In genomic region chr3:188510366-188510765, GRCh38 we compare ENCODE assay signal across 14 cellular contexts.
DNase-seq lines count a peak whose midpoint lies in the region; ATAC-seq and TF ChIP-seq lines count a peak whose summit lies in the region.
"Had no signal": no experiment of that assay in that cellular context is flagged by ENCODE, and none has a peak within 500 bp of the region (broad histone marks: within the 10 kb centered on the region; RNA-seq: fewer than 3 reads in every experiment).

No MANE protein-coding gene starts in this region.

- 31 to 36% methylated on average over 3 of the region's 3 CpGs for WGBS in gastroesophageal sphincter (ENCODE audit: low coverage in 1 of 2), 2 donors

- no peak overlapping the region for H3K4me3 ChIP-seq in adipocyte (ENCODE audit: low read length)
- H3K4me3 ChIP-seq in gastroesophageal sphincter = no peak overlapping the region
- no peak overlapping the region for H3K4me3 ChIP-seq in skeletal muscle cell (ENCODE audit: low read depth, low read length)

- H3K4me1 Mint-ChIP-seq in T-helper 17 cell = peaks cover 5% of the 10 kb centered on the region

- no peak overlapping the region for H3K4me3 Mint-ChIP-seq in T-helper 17 cell
- H3K4me3 Mint-ChIP-seq: activated CD4-positive, alpha-beta memory T cell treated with anti-CD3 and anti-CD28 coated beads for 36 hours had no signal

- H3K27me3 ChIP-seq in adipocyte (replicated peaks; ENCODE audit: control insufficient read depth, insufficient read depth, low read length) (no peaks in the 10 kb centered on the region), gastroesophageal sphincter (no peaks in the 10 kb centered on the region)

- no peak for TF ChIP-seq CTCF in gastroesophageal sphincter (IDR thresholded peaks at IDR 0.05)

- no peak overlapping the region for H3K27ac Mint-ChIP-seq in T-helper 17 cell
- H3K27ac Mint-ChIP-seq: activated CD4-positive, alpha-beta memory T cell treated with anti-CD3 and anti-CD28 coated beads for 36 hours had no signal

- no peaks in the 10 kb centered on the region for H3K27me3 Mint-ChIP-seq in T-helper 17 cell
- H3K27me3 Mint-ChIP-seq: activated CD4-positive, alpha-beta memory T cell treated with anti-CD3 and anti-CD28 coated beads for 36 hours had no signal

- H3K36me3 ChIP-seq in adipocyte (ENCODE audit: control insufficient read depth, insufficient read depth, low read length, severe bottlenecking) (no peaks in the 10 kb centered on the region), gastroesophageal sphincter (no peaks in the 10 kb centered on the region)

- ATAC-seq in gastroesophageal sphincter = no peak
- no peak for ATAC-seq in GM19023 (IDR thresholded peaks at IDR 0.05; ENCODE audit: unreplicated experiment)
- ATAC-seq in T-helper 17 cell = no peak
- ATAC-seq: stimulated activated naive CD8-positive, alpha-beta T cell treated with anti-CD3 and anti-CD28 coated beads, Interleukin-15, Interleukin-2, amounts not matched to agents 100 U/mL and 50 U/mL, for 24 hours had no signal

- no peak for TF ChIP-seq POLR2A in gastroesophageal sphincter (IDR thresholded peaks at IDR 0.05)

- H3K9me3 ChIP-seq in adipocyte (ENCODE audit: control insufficient read depth, low read length) (no peaks in the 10 kb centered on the region), gastroesophageal sphincter (no peaks in the 10 kb centered on the region), T-helper 17 cell (ENCODE audit: control insufficient read depth, low read length, poor library complexity, severe bottlenecking) (no peaks in the 10 kb centered on the region)

- TF ChIP-seq EP300 in gastroesophageal sphincter (IDR thresholded peaks at IDR 0.05) = no peak

- peak overlapping the region; percentile 42 to 53 (median 50) for H3K27ac ChIP-seq in gastroesophageal sphincter

- peaks cover 6% of the 10 kb centered on the region for H3K36me3 Mint-ChIP-seq in T-helper 17 cell (ENCODE audit: low read depth)

- peak; percentile 74 for DNase-seq in H4 (ENCODE audit: low spot score)
- peak; percentile 34 for DNase-seq in adipocyte (ENCODE audit: low read depth)
- peak; percentile 89 for DNase-seq in skeletal muscle cell (ENCODE audit: low read depth)
- no peak for DNase-seq in epidermal melanocyte (ENCODE audit: insufficient read length, low spot score)
- DNase-seq in NCI-H2107 (lab: John Stamatoyannopoulos, UW) = no peak
- no peak for DNase-seq in T-helper 17 cell
- DNase-seq: activated CD4-positive, alpha-beta memory T cell treated with anti-CD3 and anti-CD28 coated beads for 36 hours; activated effector memory CD4-positive, alpha-beta T cell treated with Interleukin-2 at 50 U/mL for 16 hours; GDM1; NCI-H1105; NCI-H524; stimulated activated naive CD8-positive, alpha-beta T cell treated with anti-CD3 and anti-CD28 coated beads, Interleukin-15, Interleukin-2, amounts not matched to agents 100 U/mL and 50 U/mL, for 24 hours had no signal

- H3K4me1 ChIP-seq in adipocyte (ENCODE audit: control insufficient read depth, insufficient read depth, low read length) (peaks cover 21% of the 10 kb centered on the region), gastroesophageal sphincter (peaks cover 10 to 77% (median 12%) of the 10 kb centered on the region in 3 donors)

- no peak overlapping the region for H3K9ac ChIP-seq in adipocyte (ENCODE audit: low read length)

Comparison
In these comparisons a context has a peak if more than half of its experiments do, and no peak if none do; other contexts are left out.
1. DNase-seq: peak in H4 (single experiment), adipocyte (single experiment) and skeletal muscle cell (single experiment); none in epidermal melanocyte (single experiment), NCI-H2107 (single experiment) and T-helper 17 cell (0 of 3).